In genomic region chrX:21799767-21800166, GRCh38 we compare ENCODE assay signal across 29 cellular contexts. TPM values are rescaled to one million over a fixed set of nuclear protein-coding genes. Genes with fewer than 3 reads are reported as not detected.
DNase-seq lines count a peak whose midpoint lies in the region; ATAC-seq and TF ChIP-seq lines count a peak whose summit lies in the region.
"Had no signal": no experiment of that assay in that cellular context is flagged by ENCODE, and none has a peak within 500 bp of the region (broad histone marks: within the 10 kb centered on the region; RNA-seq: fewer than 3 reads in every experiment).

No MANE protein-coding gene starts in this region.

- no peaks in the 10 kb centered on the region for H3K27me3 ChIP-seq in psoas muscle (ENCODE audit: insufficient read depth in 3 of 3, low read length in 2 of 3)
- H3K27me3 ChIP-seq: BLaER1 treated with 17β-estradiol and CSF1 and Interleukin-3, amounts not matched to agents 10 nM and 100 nM had no signal

- ATAC-seq in psoas muscle: peak; percentile 63 to 78 (median 70)
- no peak for ATAC-seq in HG02852 (IDR thresholded peaks at IDR 0.05; ENCODE audit: unreplicated experiment)
- ATAC-seq in left lobe of liver: no peak
- ATAC-seq: esophagus mucosa, natural killer cell, SK-N-SH treated with all-trans-retinoic acid at 6 μM for 48 hours had no signal

- H3K27ac ChIP-seq in HEK293 (ENCODE audit: extremely low read depth, low read depth, low read length) (peak overlapping the region; percentile 10; the same call in 1 of the 2 replicates), psoas muscle (peak overlapping the region; percentile 83)
- H3K27ac ChIP-seq: BLaER1 treated with 17β-estradiol and CSF1 and Interleukin-3, amounts not matched to agents 10 nM and 100 nM; HL-60 had no signal

- H3K4me1 ChIP-seq in HEK293 (ENCODE audit: control insufficient read depth, insufficient read depth, low read length): peaks cover 4% of the 10 kb centered on the region
- H3K4me1 ChIP-seq in psoas muscle: peaks cover 3% of the 10 kb centered on the region
- H3K4me1 ChIP-seq: BLaER1 treated with 17β-estradiol and CSF1 and Interleukin-3, amounts not matched to agents 10 nM and 100 nM had no signal

- CTCF ChIA-PET in HEK293 (lab: Yijun Ruan, JAX): no interaction called here

- 34 to 57% (median 40%) methylated on average over 6 of the region's 6 CpGs for WGBS in psoas muscle, 3 donors

- no peaks in the 10 kb centered on the region for H3K36me3 ChIP-seq in HEK293 (ENCODE audit: control insufficient read depth in 2 of 2, insufficient read depth in 1 of 2, low read length in 2 of 2)
- no peaks in the 10 kb centered on the region for H3K36me3 ChIP-seq in psoas muscle (ENCODE audit: insufficient read depth in 1 of 2, low read depth in 1 of 2)
- H3K36me3 ChIP-seq: BLaER1 treated with 17β-estradiol and CSF1 and Interleukin-3, amounts not matched to agents 10 nM and 100 nM had no signal

- POLR2A ChIA-PET in HEK293 (lab: Yijun Ruan, JAX): no interaction called here

- no peak for TF ChIP-seq CTCF in HEK293 (tag by site-specific recombination; IDR thresholded peaks at IDR 0.05)
- no peak for TF ChIP-seq CTCF in psoas muscle (IDR thresholded peaks at IDR 0.05)

- H3K4me3 ChIP-seq in HEK293 (ENCODE audit: low read depth, low read length): no peak overlapping the region
- peak overlapping the region; percentile 4 for H3K4me3 ChIP-seq in psoas muscle
- H3K4me3 ChIP-seq: BLaER1 treated with 17β-estradiol and CSF1 and Interleukin-3, amounts not matched to agents 10 nM and 100 nM had no signal

- H3K9me3 ChIP-seq in HEK293 (ENCODE audit: control insufficient read depth, insufficient read depth, low read depth, low read length) (no peaks in the 10 kb centered on the region), psoas muscle (no peaks in the 10 kb centered on the region)
- H3K9me3 ChIP-seq: BLaER1 treated with 17β-estradiol and CSF1 and Interleukin-3, amounts not matched to agents 10 nM and 100 nM; Caco-2 had no signal

- intact Hi-C loops in psoas muscle (cut with DNase I): no loop called here

- peak; percentile 4 for DNase-seq in COLO829 (ENCODE audit: low spot score)
- DNase-seq in amniotic epithelial cell (ENCODE audit: low read depth): peak; percentile 20
- no peak for DNase-seq in psoas muscle
- DNase-seq in AG08395 (ENCODE audit: low spot score): no peak
- DNase-seq in left lobe of liver (ENCODE audit: low spot score): no peak
- DNase-seq: activated CD4-positive, alpha-beta T cell treated with anti-CD3 and anti-CD28 coated beads for 4 hours; activated CD8-positive, alpha-beta memory T cell treated with anti-CD3 and anti-CD28 coated beads for 24 hours; activated effector memory CD4-positive, alpha-beta T cell treated with Interleukin-2 at 50 U/mL for 16 hours; Caco-2; central memory CD4-positive, alpha-beta T cell; DND-41; endodermal cell; foreskin melanocyte; hippocampal formation; immature natural killer cell; Karpas-422; natural killer cell; NCI-H1694; NCI-H2171; NCI-H510A; RPMI8226 had no signal

TF ChIP-seq in HEK293, 187 proteins besides CTCF, POLR2A, EP300 and RAD21:
- TF ChIP-seq ZNF18 (tag by site-specific recombination; IDR thresholded peaks at IDR 0.05): no peak
- no peak for TF ChIP-seq ZNF19 (tag by site-specific recombination; IDR thresholded peaks at IDR 0.05; ENCODE audit: low read depth)
- TF ChIP-seq ZNF629 (tag by site-specific recombination; IDR thresholded peaks at IDR 0.05): no peak
- TF ChIP-seq, protein P1, sequence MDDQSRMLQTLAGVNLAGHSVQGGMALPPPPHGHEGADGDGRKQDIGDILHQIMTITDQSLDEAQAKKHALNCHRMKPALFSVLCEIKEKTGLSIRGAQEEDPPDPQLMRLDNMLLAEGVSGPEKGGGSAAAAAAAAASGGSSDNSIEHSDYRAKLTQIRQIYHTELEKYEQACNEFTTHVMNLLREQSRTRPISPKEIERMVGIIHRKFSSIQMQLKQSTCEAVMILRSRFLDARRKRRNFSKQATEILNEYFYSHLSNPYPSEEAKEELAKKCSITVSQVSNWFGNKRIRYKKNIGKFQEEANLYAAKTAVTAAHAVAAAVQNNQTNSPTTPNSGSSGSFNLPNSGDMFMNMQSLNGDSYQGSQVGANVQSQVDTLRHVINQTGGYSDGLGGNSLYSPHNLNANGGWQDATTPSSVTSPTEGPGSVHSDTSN (CRISPR knock-in tag; IDR thresholded peaks at IDR 0.05): no peak
- no peak for TF ChIP-seq MYNN (tag by site-specific recombination; IDR thresholded peaks at IDR 0.05; ENCODE audit: borderline replicate concordance)
- no peak for TF ChIP-seq OSR2 (tag by site-specific recombination; IDR thresholded peaks at IDR 0.05)
- no peak for TF ChIP-seq ZNF433 (tag by site-specific recombination; IDR thresholded peaks at IDR 0.05; ENCODE audit: low read depth)

RNA-seq across cellular contexts. Expression of gene MBTPS2, which starts 39.6 kb away (rescaled TPM):
- total RNA-seq in psoas muscle (10 to 100 TPM; 12.0 to 14.6 (median 13.2) TPM), left lobe of liver (11.5 TPM)
- polyA plus RNA-seq in psoas muscle: 1 to 10 TPM; 3.0 to 8.0 (median 4.8) TPM

RNA-seq across cellular contexts. Expression of gene SMPX, which starts 41.9 kb away (rescaled TPM):
- total RNA-seq in psoas muscle (100 to 1,000 TPM; 273 to 863 (median 490) TPM), left lobe of liver (0.96 TPM)
- polyA plus RNA-seq in psoas muscle: 100 to 1,000 TPM; 207 to 471 (median 427) TPM
- total RNA-seq: esophagus mucosa, natural killer cell, omental fat pad had no signal
- polyA plus RNA-seq: AG04450, immature natural killer cell had no signal

RNA-seq across cellular contexts. Expression of gene YY2, which starts 56.0 kb away (rescaled TPM):
- 1 to 10 TPM in 3 of 4 donors, under 1 TPM in 1; 0.58 to 1.8 (median 1.2) TPM for total RNA-seq in psoas muscle
- 1 to 10 TPM in 2 of 3 donors, under 1 TPM in 1; 0.48 to 1.9 (median 1.1) TPM for polyA plus RNA-seq in psoas muscle
- total RNA-seq in left lobe of liver: 0.53 TPM

Comparison
In these comparisons a context has a peak if more than half of its experiments do, and no peak if none do; other contexts are left out.
1. DNase-seq: peak in COLO829 (single experiment) and amniotic epithelial cell (single experiment); none in psoas muscle (0 of 2), AG08395 (single experiment) and left lobe of liver (single experiment).
2. ATAC-seq: peak in psoas muscle (4 of 4); none in HG02852 (single experiment) and left lobe of liver (single experiment).
3. RNA of gene SMPX, which starts 41.9 kb away (total RNA-seq): 273 to 863 TPM in psoas muscle; 0.96 TPM in left lobe of liver (single experiment); every median in the first group is over 100 times any median in the second.